9 cellular contexts compared by ENCODE assay signal in genomic region chr12:43336962-43337555, GRCh38.
DNase-seq lines count a peak whose midpoint lies in the region; TF ChIP-seq lines count a peak whose summit lies in the region.
"Had no signal": no experiment of that assay in that cellular context is flagged by ENCODE, and none has a peak within 500 bp of the region (broad histone marks: within the 10 kb centered on the region; RNA-seq: fewer than 3 reads in every experiment).

No MANE protein-coding gene starts in this region.

- no peaks in the 10 kb centered on the region for H4K20me1 ChIP-seq in smooth muscle cell (ENCODE audit: low read depth)
- H4K20me1 ChIP-seq: BLaER1 had no signal

- no peaks in the 10 kb centered on the region for H3K36me3 ChIP-seq in smooth muscle cell (ENCODE audit: low read depth)
- H3K36me3 ChIP-seq: BLaER1 had no signal

- no peak overlapping the region for H3K9ac ChIP-seq in smooth muscle cell (ENCODE audit: low read depth)
- H3K9ac ChIP-seq: BLaER1 had no signal

- H2AFZ ChIP-seq in smooth muscle cell (ENCODE audit: low read depth), result no peak overlapping the region

- DNase-seq in DMS 273 (lab: John Stamatoyannopoulos, UW; ENCODE audit: unreplicated experiment) (peak; percentile 42), DMS 273 treated with DMSO at 0.1 percent for 48 hours (lab: John Stamatoyannopoulos, UW) (no peak), NCI-H2171 treated with DMSO at 0.1 percent for 48 hours (lab: John Stamatoyannopoulos, UW) (peak; percentile 43), epithelial cell of esophagus (ENCODE audit: low read depth) (peak; percentile 40), smooth muscle cell (lab: John Stamatoyannopoulos, UW; ENCODE audit: unreplicated experiment) (no peak), COLO668 (lab: John Stamatoyannopoulos, UW; ENCODE audit: unreplicated experiment) (no peak), HuH-7.5 (ENCODE audit: low spot score) (no peak)
- no peak for DNase-seq in activated effector memory CD4-positive, alpha-beta T cell treated with anti-CD3 and anti-CD28 coated beads, Interleukin-2, amount 50 U/mL, for 16 hours

- H3K79me2 ChIP-seq in smooth muscle cell (ENCODE audit: low read depth), result no peaks in the 10 kb centered on the region

- peaks cover 12% of the 10 kb centered on the region for H3K4me1 ChIP-seq in smooth muscle cell (ENCODE audit: low read depth)

- H3K4me2 ChIP-seq in smooth muscle cell, result no peak overlapping the region

- no peak overlapping the region for H3K27ac ChIP-seq in smooth muscle cell (ENCODE audit: low read depth)
- H3K27ac ChIP-seq: BLaER1 had no signal

- H3F3A ChIP-seq in smooth muscle cell (ENCODE audit: low read depth), result peaks cover 13% of the 10 kb centered on the region

- no peaks in the 10 kb centered on the region for H3K27me3 ChIP-seq in smooth muscle cell (ENCODE audit: low read depth)
- H3K27me3 ChIP-seq: BLaER1 had no signal

- no peaks in the 10 kb centered on the region for H3K9me3 ChIP-seq in smooth muscle cell (replicated peaks; ENCODE audit: low read depth)
- H3K9me3 ChIP-seq: BLaER1 had no signal

- no peak overlapping the region for H3K4me3 ChIP-seq in epithelial cell of esophagus (ENCODE audit: low read length)
- H3K4me3 ChIP-seq in smooth muscle cell, result no peak overlapping the region
- H3K4me3 ChIP-seq: BLaER1 had no signal

- TF ChIP-seq CTCF in epithelial cell of esophagus (IDR thresholded peaks at IDR 0.05; ENCODE audit: insufficient read depth, low read depth, low read length, missing control alignments), result peak; percentile 49
- peak; percentile 62 for TF ChIP-seq CTCF in smooth muscle cell (IDR thresholded peaks at IDR 0.05; ENCODE audit: borderline replicate concordance, insufficient read depth, poor library complexity, severe bottlenecking)

- WGBS in smooth muscle cell (ENCODE audit: low lambda C conversion rate), result 5% methylated on average over 1 of the region's 1 CpG

Comparison
In these comparisons a context has a peak if more than half of its experiments do, and no peak if none do; other contexts are left out.
1. DNase-seq: peak in DMS 273 (single experiment), NCI-H2171 treated with DMSO at 0.1 percent for 48 hours (single experiment) and epithelial cell of esophagus (single experiment); none in DMS 273 treated with DMSO at 0.1 percent for 48 hours (single experiment), smooth muscle cell (single experiment), COLO668 (single experiment), HuH-7.5 (single experiment) and activated effector memory CD4-positive, alpha-beta T cell treated with anti-CD3 and anti-CD28 coated beads, Interleukin-2, amount 50 U/mL, for 16 hours (single experiment).